Comparison of ENCODE assay signal across 15 cellular contexts in genomic region chr9:92342825-92343488, GRCh38. TPM values are rescaled to one million over a fixed set of nuclear protein-coding genes. Genes with fewer than 3 reads are reported as not detected.
DNase-seq lines count a peak whose midpoint lies in the region; ATAC-seq and TF ChIP-seq lines count a peak whose summit lies in the region.
"Had no signal": no experiment of that assay in that cellular context is flagged by ENCODE, and none has a peak within 500 bp of the region (broad histone marks: within the 10 kb centered on the region; RNA-seq: fewer than 3 reads in every experiment).

No MANE protein-coding gene starts in this region.

- ATAC-seq in gastroesophageal sphincter (no peak), HG02973 (IDR thresholded peaks at IDR 0.05; ENCODE audit: unreplicated experiment) (no peak)
- ATAC-seq: activated CD8-positive, alpha-beta T cell treated with anti-CD3 and anti-CD28 coated beads for 36 hours; naive thymus-derived CD8-positive, alpha-beta T cell had no signal

- H3K36me3 ChIP-seq in gastroesophageal sphincter, result peaks cover 0 to 27% of the 10 kb centered on the region in 2 donors
- H3K36me3 ChIP-seq in tibial nerve, result peaks cover 0 to 36% (median 0%) of the 10 kb centered on the region in 3 donors

- peak overlapping the region in 3 of 4 donors; percentile 18 to 49 (median 22) for H3K27ac ChIP-seq in gastroesophageal sphincter
- H3K27ac ChIP-seq in tibial nerve, result peak overlapping the region in 1 of 4 donors; percentile 8
- H3K27ac ChIP-seq: 22Rv1, HL-60 had no signal

- TF ChIP-seq CTCF in gastroesophageal sphincter (IDR thresholded peaks at IDR 0.05) (peak in 3 of 4 experiments; percentile 30 to 48 (median 40)), tibial nerve (IDR thresholded peaks at IDR 0.05) (peak in 3 of 5 experiments; percentile 18 to 49 (median 35))

- TF ChIP-seq POLR2A in gastroesophageal sphincter (IDR thresholded peaks at IDR 0.05), result no peak
- no peak for TF ChIP-seq POLR2A in tibial nerve (IDR thresholded peaks at IDR 0.05)

- peak; percentile 1 for DNase-seq in NCI-H2107 treated with DMSO at 0.1 percent for 48 hours (lab: John Stamatoyannopoulos, UW; ENCODE audit: unreplicated experiment)
- no peak for DNase-seq in NCI-H2107 (lab: John Stamatoyannopoulos, UW)
- peak; percentile 6 for DNase-seq in amniotic epithelial cell (ENCODE audit: low read depth)
- no peak for DNase-seq in tibial nerve (ENCODE audit: low spot score in 2 of 2)
- no peak for DNase-seq in RKO (ENCODE audit: low spot score)
- no peak for DNase-seq in DMS 273 treated with DMSO at 0.1 percent for 48 hours (lab: John Stamatoyannopoulos, UW)
- DNase-seq: activated CD8-positive, alpha-beta T cell treated with anti-CD3 and anti-CD28 coated beads for 36 hours; activated naive CD4-positive, alpha-beta T cell treated with anti-CD3 and anti-CD28 coated beads, Interleukin-2, amount 10 ng/mL, durations not matched to agents 7 days and 5 days; effector memory CD4-positive, alpha-beta T cell; naive thymus-derived CD8-positive, alpha-beta T cell; NCI-H748 treated with DMSO at 0.1 percent for 48 hours had no signal

- WGBS in gastroesophageal sphincter (ENCODE audit: low coverage in 1 of 2), 2 donors, result 38 to 50% methylated on average over 1 of the region's 1 CpG
- WGBS in tibial nerve, 2 donors, result 70 to 82% methylated on average over 1 of the region's 1 CpG

- H3K27me3 ChIP-seq in gastroesophageal sphincter (no peaks in the 10 kb centered on the region), tibial nerve (no peaks in the 10 kb centered on the region)

- TF ChIP-seq EP300 in gastroesophageal sphincter (IDR thresholded peaks at IDR 0.05), result no peak
- no peak for TF ChIP-seq EP300 in tibial nerve (IDR thresholded peaks at IDR 0.05)

- H3K4me3 ChIP-seq in gastroesophageal sphincter (no peak overlapping the region), tibial nerve (no peak overlapping the region)

- peaks cover 0 to 22% (median 0%) of the 10 kb centered on the region in 3 donors for H3K4me1 ChIP-seq in gastroesophageal sphincter
- no peaks in the 10 kb centered on the region for H3K4me1 ChIP-seq in tibial nerve

- H3K9me3 ChIP-seq in gastroesophageal sphincter, result no peaks in the 10 kb centered on the region
- H3K9me3 ChIP-seq in tibial nerve, result no peaks in the 10 kb centered on the region

RNA-seq across cellular contexts. Expression of gene CENPP, which starts 17.2 kb away (rescaled TPM):
- total RNA-seq in gastroesophageal sphincter (1 to 10 TPM; 2.9 to 8.3 (median 4.9) TPM), tibial nerve (10 to 100 TPM in 1 of 4 donors, 1 to 10 TPM in 3; 5.0 to 17.1 (median 6.9) TPM)

RNA-seq across cellular contexts. Expression of gene NOL8, which starts 17.8 kb away (rescaled TPM):
- 10 to 100 TPM; 15.6 to 42.2 (median 24.4) TPM for total RNA-seq in gastroesophageal sphincter
- total RNA-seq in tibial nerve, result 10 to 100 TPM; 25.1 to 45.6 (median 31.4) TPM

RNA-seq across cellular contexts. Expression of gene IARS1, which starts 49.5 kb away (rescaled TPM):
- 10 to 100 TPM; 56.6 to 78.8 (median 75.0) TPM for total RNA-seq in gastroesophageal sphincter
- 100 to 1,000 TPM in 1 of 4 donors, 10 to 100 TPM in 3; 52.2 to 102 (median 78.1) TPM for total RNA-seq in tibial nerve

Comparison
In these comparisons a context has a peak if more than half of its experiments do, and no peak if none do; other contexts are left out.
1. DNase-seq: peak in NCI-H2107 treated with DMSO at 0.1 percent for 48 hours (single experiment) and amniotic epithelial cell (single experiment); none in NCI-H2107 (single experiment), tibial nerve (0 of 2), RKO (single experiment) and DMS 273 treated with DMSO at 0.1 percent for 48 hours (single experiment).